In genomic region chr18:24112874-24113615, GRCh38 we compare ENCODE assay signal across 1 cellular context.
TF ChIP-seq lines count a peak whose summit lies in the region.

No MANE protein-coding gene starts in this region.

TF ChIP-seq in HepG2, 621 proteins besides CTCF, POLR2A, EP300 and RAD21 (continued from another document and continues in another):
- no peak for TF ChIP-seq ZHX2 (IDR thresholded peaks at IDR 0.05; ENCODE audit: low read depth)
- no peak for TF ChIP-seq ZHX2 (CRISPR knock-in tag; IDR thresholded peaks at IDR 0.05; ENCODE audit: borderline replicate concordance)
- TF ChIP-seq FOSL1 (CRISPR knock-in tag; IDR thresholded peaks at IDR 0.05; ENCODE audit: borderline replicate concordance): peak; percentile 83
- TF ChIP-seq SOX13 (IDR thresholded peaks at IDR 0.05): peak; percentile 45; the same call in 1 of the 2 replicates
- peak in 1 of 2 experiments; percentile 83; a peak in 2 of 4 replicates for TF ChIP-seq SOX13 (CRISPR knock-in tag; conservative IDR thresholded peaks at IDR 0.05 in 1 of 2, IDR thresholded peaks at IDR 0.05 in 1 of 2)
- TF ChIP-seq PLRG1 (conservative IDR thresholded peaks at IDR 0.05): no peak
- TF ChIP-seq ZNF883 (CRISPR knock-in tag; IDR thresholded peaks at IDR 0.05; ENCODE audit: not compliant biosample characterization): peak; percentile 20
- TF ChIP-seq ZFP1 (CRISPR knock-in tag; IDR thresholded peaks at IDR 0.05): no peak
- no peak for TF ChIP-seq ZNF558 (CRISPR knock-in tag; IDR thresholded peaks at IDR 0.05; ENCODE audit: borderline replicate concordance)
- peak; percentile 58; the same call in 1 of the 2 replicates for TF ChIP-seq ZNF589 (CRISPR knock-in tag; conservative IDR thresholded peaks at IDR 0.05)
- no peak for TF ChIP-seq ZNF770 (CRISPR knock-in tag; IDR thresholded peaks at IDR 0.05)
- TF ChIP-seq CENPT (CRISPR knock-in tag; IDR thresholded peaks at IDR 0.05; ENCODE audit: low read depth): no peak
- TF ChIP-seq SP5 (CRISPR knock-in tag; IDR thresholded peaks at IDR 0.05; ENCODE audit: borderline replicate concordance, low read depth): 0 out of 2 replicates have a peak, but pooled peaks have one; percentile 31
- 0 out of 2 replicates have a peak, but pooled peaks have one; percentile 66 for TF ChIP-seq ZNF580 (CRISPR knock-in tag; IDR thresholded peaks at IDR 0.05; ENCODE audit: borderline replicate concordance, low read depth)
- TF ChIP-seq ISL2 (CRISPR knock-in tag; IDR thresholded peaks at IDR 0.05): peak; percentile 60; the same call in 1 of the 2 replicates
- peak; percentile 88 for TF ChIP-seq GATAD2A (CRISPR knock-in tag; IDR thresholded peaks at IDR 0.05)
- peak; percentile 56; the same call in 1 of the 2 replicates for TF ChIP-seq ARNT2 (CRISPR knock-in tag; IDR thresholded peaks at IDR 0.05; ENCODE audit: low read depth)
- TF ChIP-seq MAFF (IDR thresholded peaks at IDR 0.05; ENCODE audit: low read depth, low read length): peak; percentile 67
- no peak for TF ChIP-seq DNMT1 (CRISPR knock-in tag; IDR thresholded peaks at IDR 0.05)
- TF ChIP-seq KLF11 (CRISPR knock-in tag; IDR thresholded peaks at IDR 0.05): peak; percentile 26; the same call in 1 of the 2 replicates
- no peak for TF ChIP-seq KLF13 (CRISPR knock-in tag; IDR thresholded peaks at IDR 0.05)
- peak; percentile 38 for TF ChIP-seq FOXK2 (IDR thresholded peaks at IDR 0.05)
- TF ChIP-seq NFKBIZ (CRISPR knock-in tag; IDR thresholded peaks at IDR 0.05): 0 out of 2 replicates have a peak, but pooled peaks have one; percentile 49
- TF ChIP-seq ZNF276 (CRISPR knock-in tag; IDR thresholded peaks at IDR 0.05; ENCODE audit: low read depth): no peak
- no peak for TF ChIP-seq ZNF570 (CRISPR knock-in tag; IDR thresholded peaks at IDR 0.05; ENCODE audit: borderline replicate concordance)
- TF ChIP-seq ZNF549 (CRISPR knock-in tag; IDR thresholded peaks at IDR 0.05): no peak
- peak; percentile 89 for TF ChIP-seq JUN (CRISPR knock-in tag; IDR thresholded peaks at IDR 0.05)
- TF ChIP-seq NFAT5 (CRISPR knock-in tag; IDR thresholded peaks at IDR 0.05): no peak
- peak; percentile 52; the same call in 1 of the 2 replicates for TF ChIP-seq PPARG (CRISPR knock-in tag; conservative IDR thresholded peaks at IDR 0.05)
- TF ChIP-seq ZNF326 (CRISPR knock-in tag; IDR thresholded peaks at IDR 0.05; ENCODE audit: borderline replicate concordance): no peak
- no peak for TF ChIP-seq E2F2 (CRISPR knock-in tag; IDR thresholded peaks at IDR 0.05; ENCODE audit: borderline replicate concordance)
- peak; percentile 52; the same call in 1 of the 2 replicates for TF ChIP-seq ZNF607 (CRISPR knock-in tag; IDR thresholded peaks at IDR 0.05; ENCODE audit: borderline replicate concordance)
- no peak for TF ChIP-seq E2F1 (CRISPR knock-in tag; IDR thresholded peaks at IDR 0.05)
- TF ChIP-seq PHB2 (IDR thresholded peaks at IDR 0.05; ENCODE audit: partially characterized antibody): no peak
